ENCODE assay signal across 1 cellular context in the genomic region with DNA sequence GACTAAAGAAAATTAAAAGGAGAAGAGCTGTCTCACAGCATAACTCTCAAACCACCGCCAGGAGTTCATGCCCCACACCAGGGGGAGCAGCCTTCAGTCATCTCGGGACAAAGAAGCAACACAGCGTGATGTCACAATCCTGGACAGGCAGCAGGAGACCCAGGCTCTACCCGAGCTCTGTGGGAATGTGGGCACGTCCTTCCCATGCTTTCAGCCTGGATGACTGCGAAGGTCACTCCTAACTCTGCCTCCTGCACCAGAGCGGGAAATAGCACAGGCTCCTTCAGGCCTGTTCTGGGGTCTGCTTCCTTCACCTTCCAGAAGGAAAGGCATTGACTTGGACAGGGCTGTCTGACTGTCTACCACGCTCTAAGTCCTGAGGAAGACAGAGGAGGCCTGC.
TF ChIP-seq lines count a peak whose summit lies in the region.

No MANE protein-coding gene starts in this region.

TF ChIP-seq in IMR-90, 13 proteins besides CTCF, POLR2A, EP300 and RAD21:
- TF ChIP-seq, protein P1, sequence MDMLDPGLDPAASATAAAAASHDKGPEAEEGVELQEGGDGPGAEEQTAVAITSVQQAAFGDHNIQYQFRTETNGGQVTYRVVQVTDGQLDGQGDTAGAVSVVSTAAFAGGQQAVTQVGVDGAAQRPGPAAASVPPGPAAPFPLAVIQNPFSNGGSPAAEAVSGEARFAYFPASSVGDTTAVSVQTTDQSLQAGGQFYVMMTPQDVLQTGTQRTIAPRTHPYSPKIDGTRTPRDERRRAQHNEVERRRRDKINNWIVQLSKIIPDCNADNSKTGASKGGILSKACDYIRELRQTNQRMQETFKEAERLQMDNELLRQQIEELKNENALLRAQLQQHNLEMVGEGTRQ (IDR thresholded peaks at IDR 0.05; ENCODE audit: low read depth, low read length): no peak
- TF ChIP-seq CEBPB (IDR thresholded peaks at IDR 0.05; ENCODE audit: low read depth, low read length): peak; percentile 38; the same call in 1 of the 2 replicates
